ENCODE assay signal across 1 cellular context in genomic region chr3:59575113-59576001, GRCh38.
TF ChIP-seq lines count a peak whose summit lies in the region.

No MANE protein-coding gene starts in this region.

TF ChIP-seq in HCT116, 20 proteins besides CTCF, POLR2A, EP300 and RAD21 (continued from another document):
- no peak for TF ChIP-seq REST (IDR thresholded peaks at IDR 0.05; ENCODE audit: low read depth)
- TF ChIP-seq ZFX (IDR thresholded peaks at IDR 0.05) = no peak
- no peak for TF ChIP-seq MAX (IDR thresholded peaks at IDR 0.05)
- no peak for TF ChIP-seq ZBTB33 (IDR thresholded peaks at IDR 0.05; ENCODE audit: extremely low read depth, insufficient replicate concordance, low read length)
- TF ChIP-seq TCF7L2 (IDR thresholded peaks at IDR 0.05; ENCODE audit: borderline replicate concordance, extremely low read depth, insufficient read depth, insufficient read length) = peak; percentile 91
- TF ChIP-seq POLR2AphosphoS5 (IDR thresholded peaks at IDR 0.05; ENCODE audit: low read depth, low read length) = no peak
- TF ChIP-seq EZH2phosphoT487 (IDR thresholded peaks at IDR 0.05; ENCODE audit: borderline replicate concordance) = no peak
- TF ChIP-seq EZH2 (IDR thresholded peaks at IDR 0.05) = no peak
- TF ChIP-seq SRF (IDR thresholded peaks at IDR 0.05; ENCODE audit: low read depth) = no peak
- no peak for TF ChIP-seq FOSL1 (IDR thresholded peaks at IDR 0.05; ENCODE audit: low read depth)
